Comparison of ENCODE assay signal across 1 cellular context in the genomic region with DNA sequence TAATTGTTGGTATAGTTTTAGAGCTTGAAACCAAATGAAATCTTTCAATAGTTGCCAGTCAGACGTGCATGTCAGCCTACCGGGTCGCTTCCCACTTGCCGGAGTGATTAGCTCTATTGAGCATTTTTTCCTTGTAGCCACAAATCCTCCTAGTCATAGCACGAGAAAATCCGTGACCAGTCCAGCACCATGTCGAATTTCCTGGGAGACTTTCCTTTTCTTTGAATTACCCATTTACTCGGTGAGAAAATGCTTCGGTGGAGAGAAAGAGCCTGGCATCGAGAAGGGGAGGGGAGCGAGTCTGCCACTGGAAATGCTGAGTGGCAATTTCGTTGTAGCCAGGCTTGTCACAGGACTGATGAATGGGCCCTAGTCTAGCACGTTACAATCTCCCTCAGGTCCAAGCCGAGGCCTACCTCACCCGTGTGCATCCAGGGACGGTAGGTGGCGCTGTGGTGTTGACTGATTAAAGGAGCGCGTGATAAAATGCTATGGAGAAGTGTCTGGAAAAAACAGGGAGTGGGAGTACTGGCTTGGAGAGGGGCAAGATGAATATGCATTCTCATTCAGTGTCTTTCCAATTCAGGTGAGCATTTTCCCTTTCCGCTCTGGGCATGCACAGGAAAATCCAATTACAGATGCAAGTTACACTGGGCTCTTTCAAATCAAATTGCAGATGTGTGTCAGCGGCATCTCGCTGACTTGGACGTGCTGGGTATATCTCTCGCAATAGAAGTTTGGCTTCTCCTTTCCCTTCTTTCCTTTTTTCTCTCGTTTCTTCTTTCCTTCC.
TF ChIP-seq lines count a peak whose summit lies in the region.

No MANE protein-coding gene starts in this region.

TF ChIP-seq in GM23338, 12 proteins besides CTCF, POLR2A, EP300 and RAD21 (continued from another document):
- TF ChIP-seq, protein P1, sequence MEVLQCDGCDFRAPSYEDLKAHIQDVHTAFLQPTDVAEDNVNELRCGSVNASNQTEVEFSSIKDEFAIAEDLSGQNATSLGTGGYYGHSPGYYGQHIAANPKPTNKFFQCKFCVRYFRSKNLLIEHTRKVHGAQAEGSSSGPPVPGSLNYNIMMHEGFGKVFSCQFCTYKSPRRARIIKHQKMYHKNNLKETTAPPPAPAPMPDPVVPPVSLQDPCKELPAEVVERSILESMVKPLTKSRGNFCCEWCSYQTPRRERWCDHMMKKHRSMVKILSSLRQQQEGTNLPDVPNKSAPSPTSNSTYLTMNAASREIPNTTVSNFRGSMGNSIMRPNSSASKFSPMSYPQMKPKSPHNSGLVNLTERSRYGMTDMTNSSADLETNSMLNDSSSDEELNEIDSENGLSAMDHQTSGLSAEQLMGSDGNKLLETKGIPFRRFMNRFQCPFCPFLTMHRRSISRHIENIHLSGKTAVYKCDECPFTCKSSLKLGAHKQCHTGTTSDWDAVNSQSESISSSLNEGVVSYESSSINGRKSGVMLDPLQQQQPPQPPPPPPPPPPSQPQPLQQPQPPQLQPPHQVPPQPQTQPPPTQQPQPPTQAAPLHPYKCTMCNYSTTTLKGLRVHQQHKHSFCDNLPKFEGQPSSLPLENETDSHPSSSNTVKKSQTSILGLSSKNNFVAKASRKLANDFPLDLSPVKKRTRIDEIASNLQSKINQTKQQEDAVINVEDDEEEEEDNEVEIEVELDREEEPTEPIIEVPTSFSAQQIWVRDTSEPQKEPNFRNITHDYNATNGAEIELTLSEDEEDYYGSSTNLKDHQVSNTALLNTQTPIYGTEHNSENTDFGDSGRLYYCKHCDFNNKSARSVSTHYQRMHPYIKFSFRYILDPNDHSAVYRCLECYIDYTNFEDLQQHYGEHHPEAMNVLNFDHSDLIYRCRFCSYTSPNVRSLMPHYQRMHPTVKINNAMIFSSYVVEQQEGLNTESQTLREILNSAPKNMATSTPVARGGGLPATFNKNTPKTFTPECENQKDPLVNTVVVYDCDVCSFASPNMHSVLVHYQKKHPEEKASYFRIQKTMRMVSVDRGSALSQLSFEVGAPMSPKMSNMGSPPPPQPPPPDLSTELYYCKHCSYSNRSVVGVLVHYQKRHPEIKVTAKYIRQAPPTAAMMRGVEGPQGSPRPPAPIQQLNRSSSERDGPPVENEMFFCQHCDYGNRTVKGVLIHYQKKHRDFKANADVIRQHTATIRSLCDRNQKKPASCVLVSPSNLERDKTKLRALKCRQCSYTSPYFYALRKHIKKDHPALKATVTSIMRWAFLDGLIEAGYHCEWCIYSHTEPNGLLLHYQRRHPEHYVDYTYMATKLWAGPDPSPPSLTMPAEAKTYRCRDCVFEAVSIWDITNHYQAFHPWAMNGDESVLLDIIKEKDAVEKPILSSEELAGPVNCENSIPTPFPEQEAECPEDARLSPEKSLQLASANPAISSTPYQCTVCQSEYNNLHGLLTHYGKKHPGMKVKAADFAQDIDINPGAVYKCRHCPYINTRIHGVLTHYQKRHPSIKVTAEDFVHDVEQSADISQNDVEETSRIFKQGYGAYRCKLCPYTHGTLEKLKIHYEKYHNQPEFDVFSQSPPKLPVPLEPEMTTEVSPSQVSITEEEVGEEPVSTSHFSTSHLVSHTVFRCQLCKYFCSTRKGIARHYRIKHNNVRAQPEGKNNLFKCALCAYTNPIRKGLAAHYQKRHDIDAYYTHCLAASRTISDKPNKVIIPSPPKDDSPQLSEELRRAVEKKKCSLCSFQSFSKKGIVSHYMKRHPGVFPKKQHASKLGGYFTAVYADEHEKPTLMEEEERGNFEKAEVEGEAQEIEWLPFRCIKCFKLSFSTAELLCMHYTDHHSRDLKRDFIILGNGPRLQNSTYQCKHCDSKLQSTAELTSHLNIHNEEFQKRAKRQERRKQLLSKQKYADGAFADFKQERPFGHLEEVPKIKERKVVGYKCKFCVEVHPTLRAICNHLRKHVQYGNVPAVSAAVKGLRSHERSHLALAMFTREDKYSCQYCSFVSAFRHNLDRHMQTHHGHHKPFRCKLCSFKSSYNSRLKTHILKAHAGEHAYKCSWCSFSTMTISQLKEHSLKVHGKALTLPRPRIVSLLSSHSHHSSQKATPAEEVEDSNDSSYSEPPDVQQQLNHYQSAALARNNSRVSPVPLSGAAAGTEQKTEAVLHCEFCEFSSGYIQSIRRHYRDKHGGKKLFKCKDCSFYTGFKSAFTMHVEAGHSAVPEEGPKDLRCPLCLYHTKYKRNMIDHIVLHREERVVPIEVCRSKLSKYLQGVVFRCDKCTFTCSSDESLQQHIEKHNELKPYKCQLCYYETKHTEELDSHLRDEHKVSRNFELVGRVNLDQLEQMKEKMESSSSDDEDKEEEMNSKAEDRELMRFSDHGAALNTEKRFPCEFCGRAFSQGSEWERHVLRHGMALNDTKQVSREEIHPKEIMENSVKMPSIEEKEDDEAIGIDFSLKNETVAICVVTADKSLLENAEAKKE (CRISPR knock-in tag; IDR thresholded peaks at IDR 0.05), result no peak
- no peak for TF ChIP-seq NANOG (IDR thresholded peaks at IDR 0.05; ENCODE audit: borderline replicate concordance)
TF ChIP-seq in GM23338: peak in this region for 0.
